ENCODE assay signal across 9 cellular contexts in the genomic region with DNA sequence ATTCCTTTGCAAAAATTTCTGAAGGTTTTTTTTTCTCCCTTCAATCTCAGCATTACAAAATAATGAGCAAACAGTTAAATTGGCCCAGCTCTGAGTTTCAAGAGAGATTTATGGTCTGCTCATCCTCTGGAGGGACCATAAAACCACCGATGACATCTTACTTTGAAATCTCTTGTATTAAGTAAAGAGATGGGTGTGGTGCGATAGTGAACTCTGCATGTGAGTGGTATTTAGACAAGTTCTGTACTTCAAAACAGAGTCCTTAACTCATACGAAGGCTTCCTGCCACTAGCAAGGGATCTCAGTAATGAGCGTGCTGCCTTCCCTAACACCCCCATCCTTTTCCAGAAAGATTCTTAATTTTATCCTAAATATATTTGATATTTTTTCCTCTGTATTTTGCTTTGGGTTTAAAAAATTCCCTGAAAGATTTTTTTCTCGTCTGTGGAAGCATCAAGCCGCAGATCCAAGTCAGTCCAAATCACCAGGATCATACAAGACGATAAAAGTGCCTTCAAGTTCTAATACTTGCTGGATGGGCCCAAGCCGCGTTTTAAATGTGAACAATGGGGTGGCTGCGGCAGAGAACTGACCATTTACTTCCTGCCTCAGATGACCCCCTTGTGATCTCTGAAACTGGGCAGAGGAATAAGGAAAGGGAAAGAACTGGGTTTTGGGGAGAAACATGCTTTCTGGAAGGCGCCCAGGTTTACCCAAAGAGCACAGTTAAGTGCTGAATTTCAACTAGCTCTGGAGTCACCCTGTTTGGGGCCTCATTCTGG. TPM values are rescaled to one million over a fixed set of nuclear protein-coding genes. Genes with fewer than 3 reads are reported as not detected.
DNase-seq lines count a peak whose midpoint lies in the region; ATAC-seq and TF ChIP-seq lines count a peak whose summit lies in the region.
"Had no signal": no experiment of that assay in that cellular context is flagged by ENCODE, and none has a peak within 500 bp of the region (broad histone marks: within the 10 kb centered on the region; RNA-seq: fewer than 3 reads in every experiment).

No MANE protein-coding gene starts in this region.

- H3K36me3 ChIP-seq in ES-I3 (ENCODE audit: insufficient read depth, low read length), result no peaks in the 10 kb centered on the region; the same call in 1 of the 2 replicates

- POLR2A ChIA-PET in activated B cell treated with CpG ODN at 0.5 μM for 24 hours (lab: Charles Lee), result interaction anchor here (1.1 kb wide), 1 partner anchor 15 kb away, joined by 3 read pairs; no protein-coding TSS in a partner anchor

- peaks cover 63% of the 10 kb centered on the region for H3K27me3 Mint-ChIP-seq in activated B cell treated with CpG ODN at 0.5 μM for 24 hours

- CTCF ChIA-PET in activated B cell treated with CpG ODN at 0.5 μM for 24 hours (lab: Charles Lee), result no interaction called here

- no peaks in the 10 kb centered on the region for H3K9me3 Mint-ChIP-seq in activated B cell treated with CpG ODN at 0.5 μM for 24 hours

- DNase-seq in activated B cell treated with CpG ODN at 0.5 μM for 24 hours, result no peak
- DNase-seq in renal cortical epithelial cell (ENCODE audit: low read depth), result peak; percentile 59
- DNase-seq in midbrain (lab: John Stamatoyannopoulos, UW), result no peak
- no peak for DNase-seq in activated effector memory CD4-positive, alpha-beta T cell treated with anti-CD3 and anti-CD28 coated beads, Interleukin-2, amount 50 U/mL, for 16 hours
- DNase-seq in 8988T, result no peak
- DNase-seq in NCI-H2196 treated with DMSO at 0.1 percent for 48 hours (lab: John Stamatoyannopoulos, UW; ENCODE audit: unreplicated experiment), result no peak
- DNase-seq: NCI-H345 had no signal

- intact Hi-C loops in activated B cell treated with CpG ODN at 0.5 μM for 24 hours (cut with micrococcal nuclease), result no loop called here

- peaks cover 8% of the 10 kb centered on the region for H3K4me1 Mint-ChIP-seq in activated B cell treated with CpG ODN at 0.5 μM for 24 hours

- ATAC-seq in activated B cell treated with CpG ODN at 0.5 μM for 24 hours (ENCODE audit: low read depth), result no peak

- H3K36me3 Mint-ChIP-seq in activated B cell treated with CpG ODN at 0.5 μM for 24 hours (ENCODE audit: low read depth), result no peaks in the 10 kb centered on the region

- no peak for TF ChIP-seq CTCF in activated B cell treated with CpG ODN at 0.5 μM for 24 hours (IDR thresholded peaks at IDR 0.05)

- H3K4me3 ChIP-seq in iPS-11a (ENCODE audit: low read depth, low read length), result peak overlapping the region; percentile 83

- no peak overlapping the region for H3K27ac Mint-ChIP-seq in activated B cell treated with CpG ODN at 0.5 μM for 24 hours

- H3K9ac ChIP-seq in ES-I3 (ENCODE audit: low read depth, low read length), result peak overlapping the region; percentile 82

- peak overlapping the region; percentile 44 for H3K4me3 Mint-ChIP-seq in activated B cell treated with CpG ODN at 0.5 μM for 24 hours

- no peaks in the 10 kb centered on the region for H3K9me3 ChIP-seq in ES-I3 (ENCODE audit: control insufficient read depth, insufficient read depth, low read length)

- peaks cover 19% of the 10 kb centered on the region for H3K4me1 ChIP-seq in ES-I3 (ENCODE audit: insufficient read depth, low read length)

RNA-seq across cellular contexts. Expression of a gene that starts 1.9 kb away (rescaled TPM):
- total RNA-seq in activated B cell treated with CpG ODN at 0.5 μM for 24 hours, result not detected in 2 replicates
- 12.9 TPM in 1 of 2 replicates, not detected in the other for total RNA-seq in renal cortical epithelial cell
